ENCODE assay signal across 13 cellular contexts in the genomic region with DNA sequence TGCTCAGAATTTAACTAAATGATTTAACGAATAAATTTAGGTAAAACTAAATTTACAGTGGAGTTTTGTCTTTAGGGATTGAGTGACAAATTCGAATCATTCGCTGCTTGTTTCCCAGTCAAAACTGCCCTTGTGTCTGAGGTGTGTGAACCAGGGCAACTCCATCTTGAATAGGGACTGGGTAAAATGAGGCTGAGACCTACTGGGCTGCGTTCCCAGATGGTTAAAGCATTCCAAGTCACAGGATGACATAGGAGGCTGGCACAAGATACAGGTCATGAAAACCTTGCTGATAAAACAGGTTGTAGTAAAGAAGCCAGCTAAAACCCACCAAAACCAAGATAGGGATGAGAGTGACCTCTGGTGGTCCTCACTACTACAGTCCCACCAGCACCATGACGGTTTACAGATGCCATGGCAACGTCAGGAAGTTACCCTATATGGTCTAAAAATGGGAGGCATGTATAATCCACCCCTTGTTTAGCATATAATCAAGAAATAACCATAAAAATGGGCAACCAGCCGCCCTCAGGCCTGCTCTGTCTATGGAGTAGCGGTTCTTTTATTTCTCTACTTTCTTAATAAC. TPM values are rescaled to one million over a fixed set of nuclear protein-coding genes. Genes with fewer than 3 reads are reported as not detected.
DNase-seq lines count a peak whose midpoint lies in the region; ATAC-seq, FAIRE-seq and TF ChIP-seq lines count a peak whose summit lies in the region.
"Had no signal": no experiment of that assay in that cellular context is flagged by ENCODE, and none has a peak within 500 bp of the region (broad histone marks: within the 10 kb centered on the region; RNA-seq: fewer than 3 reads in every experiment).

No MANE protein-coding gene starts in this region.

- H3K27me3 Mint-ChIP-seq in HFFc6 (ENCODE audit: insufficient read depth): peaks cover 11% of the 10 kb centered on the region

- H3K9me3 Mint-ChIP-seq in HFFc6: peaks cover 5% of the 10 kb centered on the region
- H3K9me3 Mint-ChIP-seq: T-cell had no signal

- no peak overlapping the region for H3K9ac ChIP-seq in neural cell (ENCODE audit: low read length)

- no peak overlapping the region for H3K4me2 ChIP-seq in neural cell (ENCODE audit: low read length)

- peak; percentile 75 for TF ChIP-seq RAD21 in neural cell (conservative IDR thresholded peaks at IDR 0.05)

- no peaks in the 10 kb centered on the region for H3K36me3 Mint-ChIP-seq in HFFc6 (ENCODE audit: low read depth)
- H3K36me3 Mint-ChIP-seq: T-cell had no signal

- TF ChIP-seq EP300 in neural cell (conservative IDR thresholded peaks at IDR 0.05; ENCODE audit: poor library complexity, severe bottlenecking): no peak

- no peak overlapping the region for H3K4me3 Mint-ChIP-seq in HFFc6
- H3K4me3 Mint-ChIP-seq: T-cell had no signal

- H2AFZ ChIP-seq in neural cell (ENCODE audit: low read depth, low read length): no peak overlapping the region

- in situ Hi-C loops in astrocyte of the cerebellum (cut with HindIII; ENCODE audit: low sequenced_read_pairs): no loop called here

- H3K9me2 ChIP-seq in neural cell (ENCODE audit: insufficient read depth, low read length): no peaks in the 10 kb centered on the region

- no peaks in the 10 kb centered on the region for H3K9me3 ChIP-seq in neural cell (ENCODE audit: low read length)

- no peak overlapping the region for H3K27ac Mint-ChIP-seq in HFFc6
- H3K27ac Mint-ChIP-seq: T-cell had no signal

- ATAC-seq in HG03175 (IDR thresholded peaks at IDR 0.05; ENCODE audit: unreplicated experiment): no peak
- ATAC-seq: T-cell had no signal

- no peaks in the 10 kb centered on the region for H3K79me2 ChIP-seq in neural cell (replicated peaks; ENCODE audit: insufficient read depth, low read length)

- no peak overlapping the region for H3K27ac ChIP-seq in neural cell (ENCODE audit: low read length)

- H3K36me3 ChIP-seq in neural cell (ENCODE audit: insufficient read depth, low read length): no peaks in the 10 kb centered on the region

- TF ChIP-seq CTCF in HFFc6 (IDR thresholded peaks at IDR 0.05): peak; percentile 32; the same call in 1 of the 2 replicates
- peak; percentile 36 for TF ChIP-seq CTCF in astrocyte of the cerebellum (IDR thresholded peaks at IDR 0.05; ENCODE audit: low read depth, low read length, missing control alignments)
- peak; percentile 69 for TF ChIP-seq CTCF in neural cell (IDR thresholded peaks at IDR 0.05; ENCODE audit: poor library complexity, severe bottlenecking)

- DNase-seq in HFFc6 (no peak), astrocyte of the cerebellum (ENCODE audit: low read depth) (no peak), hippocampal formation (lab: John Stamatoyannopoulos, UW) (no peak), AG08396 (ENCODE audit: low spot score) (no peak), NCI-H2196 (lab: John Stamatoyannopoulos, UW; ENCODE audit: unreplicated experiment) (no peak)
- DNase-seq: aorta, EL, NCI-H2227 treated with DMSO at 0.1 percent for 48 hours had no signal

- peaks cover 7% of the 10 kb centered on the region for H3K4me1 Mint-ChIP-seq in HFFc6 (ENCODE audit: low read depth)

- peak; percentile 60 for FAIRE-seq in G401.6 (lab: Jason Lieb, UNC)
- FAIRE-seq: keratinocyte had no signal

- no peaks in the 10 kb centered on the region for H3F3A ChIP-seq in neural cell (ENCODE audit: insufficient read depth, low read length, poor library complexity, severe bottlenecking)

- H3K4me3 ChIP-seq in astrocyte of the cerebellum (ENCODE audit: low read depth, low read length): no peak overlapping the region
- no peak overlapping the region for H3K4me3 ChIP-seq in neural cell (ENCODE audit: low read length)

- no peaks in the 10 kb centered on the region for H4K20me1 ChIP-seq in neural cell (ENCODE audit: insufficient read depth)

- H3K27me3 ChIP-seq in neural cell (ENCODE audit: insufficient read depth, low read depth, low read length): no peaks in the 10 kb centered on the region

TF ChIP-seq in neural cell, 6 proteins besides CTCF, POLR2A, EP300 and RAD21:
- TF ChIP-seq EZH2 (IDR thresholded peaks at IDR 0.05; ENCODE audit: borderline replicate concordance, insufficient read depth, low read length, poor library complexity, severe bottlenecking) (no peak), SMC3 (conservative IDR thresholded peaks at IDR 0.05; ENCODE audit: poor library complexity) (peak; percentile 78)
- TF ChIP-seq, protein P1, sequence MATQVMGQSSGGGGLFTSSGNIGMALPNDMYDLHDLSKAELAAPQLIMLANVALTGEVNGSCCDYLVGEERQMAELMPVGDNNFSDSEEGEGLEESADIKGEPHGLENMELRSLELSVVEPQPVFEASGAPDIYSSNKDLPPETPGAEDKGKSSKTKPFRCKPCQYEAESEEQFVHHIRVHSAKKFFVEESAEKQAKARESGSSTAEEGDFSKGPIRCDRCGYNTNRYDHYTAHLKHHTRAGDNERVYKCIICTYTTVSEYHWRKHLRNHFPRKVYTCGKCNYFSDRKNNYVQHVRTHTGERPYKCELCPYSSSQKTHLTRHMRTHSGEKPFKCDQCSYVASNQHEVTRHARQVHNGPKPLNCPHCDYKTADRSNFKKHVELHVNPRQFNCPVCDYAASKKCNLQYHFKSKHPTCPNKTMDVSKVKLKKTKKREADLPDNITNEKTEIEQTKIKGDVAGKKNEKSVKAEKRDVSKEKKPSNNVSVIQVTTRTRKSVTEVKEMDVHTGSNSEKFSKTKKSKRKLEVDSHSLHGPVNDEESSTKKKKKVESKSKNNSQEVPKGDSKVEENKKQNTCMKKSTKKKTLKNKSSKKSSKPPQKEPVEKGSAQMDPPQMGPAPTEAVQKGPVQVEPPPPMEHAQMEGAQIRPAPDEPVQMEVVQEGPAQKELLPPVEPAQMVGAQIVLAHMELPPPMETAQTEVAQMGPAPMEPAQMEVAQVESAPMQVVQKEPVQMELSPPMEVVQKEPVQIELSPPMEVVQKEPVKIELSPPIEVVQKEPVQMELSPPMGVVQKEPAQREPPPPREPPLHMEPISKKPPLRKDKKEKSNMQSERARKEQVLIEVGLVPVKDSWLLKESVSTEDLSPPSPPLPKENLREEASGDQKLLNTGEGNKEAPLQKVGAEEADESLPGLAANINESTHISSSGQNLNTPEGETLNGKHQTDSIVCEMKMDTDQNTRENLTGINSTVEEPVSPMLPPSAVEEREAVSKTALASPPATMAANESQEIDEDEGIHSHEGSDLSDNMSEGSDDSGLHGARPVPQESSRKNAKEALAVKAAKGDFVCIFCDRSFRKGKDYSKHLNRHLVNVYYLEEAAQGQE (IDR thresholded peaks at IDR 0.05; ENCODE audit: borderline replicate concordance): no peak

RNA-seq across cellular contexts. Expression of gene ANKRD10, which starts 10.2 kb away (rescaled TPM):
- 10 to 100 TPM; 27.1 to 37.2 (median 33.5) TPM for total RNA-seq in HFFc6 (2021; fragmentation: NEBNext Ultra II Directional; extraction: Animal tissue kit (Norgen Biotek cat#: 25700))
- 525 and 564 TPM in 2 replicates for polyA plus RNA-seq in neural cell
- 252 and 254 TPM in 2 replicates for polyA minus RNA-seq in neural cell
